In the genomic region with DNA sequence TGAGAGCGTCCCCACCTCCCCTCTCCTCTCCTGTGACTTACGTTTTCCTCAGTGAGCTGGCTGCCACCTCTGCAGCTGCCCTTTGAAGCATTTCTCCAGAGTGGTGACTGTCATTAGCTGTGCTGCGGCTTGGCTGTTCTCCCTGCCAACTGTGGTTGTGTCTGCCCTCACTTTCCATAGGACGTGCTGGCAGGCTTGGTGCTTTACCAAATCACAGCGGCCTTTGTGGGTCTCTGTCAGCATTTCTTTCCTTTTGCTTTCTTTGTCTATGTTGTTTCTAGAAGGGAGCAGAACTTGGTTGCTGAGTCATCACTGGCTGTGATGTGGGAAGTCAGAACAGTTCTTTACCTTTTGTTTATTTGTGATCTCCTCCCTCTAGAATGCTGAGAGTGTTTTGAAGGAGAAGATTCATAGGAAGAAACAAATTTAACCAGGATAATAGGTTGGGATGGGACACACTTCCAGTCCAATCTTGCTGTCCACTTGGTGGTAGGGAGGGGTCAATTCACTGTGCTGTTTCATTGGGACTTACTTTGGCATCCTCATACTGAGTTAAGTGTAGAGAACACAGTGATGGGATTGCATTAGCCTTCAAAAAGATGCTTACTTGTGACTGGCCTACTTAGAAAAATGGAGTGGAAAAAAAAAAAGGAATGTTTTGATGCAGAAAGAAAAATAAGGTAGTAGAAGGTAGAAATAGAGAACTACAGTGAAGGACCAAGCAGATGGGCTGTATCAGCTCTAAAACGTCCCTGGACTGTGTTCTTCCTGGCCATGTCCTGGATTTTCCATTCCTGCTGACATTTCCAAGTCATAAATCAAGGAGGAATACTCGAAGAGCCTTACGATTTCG, we compare ENCODE assay signal across 8 cellular contexts.
DNase-seq lines count a peak whose midpoint lies in the region; ATAC-seq and TF ChIP-seq lines count a peak whose summit lies in the region.

No MANE protein-coding gene starts in this region.

- H3K27me3 Mint-ChIP-seq in natural killer cell treated with Interleukin-12 subunit alpha and Interleukin-12 subunit beta and Interleukin-15 and Interleukin-18, amount 100 ng/mL, for 72 hours: peaks cover 48 to 70% of the 10 kb centered on the region in 2 donors

- CTCF ChIA-PET in SK-N-SH (lab: Yijun Ruan, JAX): interaction anchor here (0.5 to 0.6 kb wide), 2 partner anchors 45 to 785 kb away, joined by 3 read pairs; no protein-coding TSS in a partner anchor

- H3K4me3 ChIP-seq in SK-N-SH (ENCODE audit: low read depth in 2 of 2, low read length in 1 of 2): no peak overlapping the region
- peak overlapping the region; percentile 36 for H3K4me3 ChIP-seq in skeletal muscle satellite cell (ENCODE audit: low read length)

- H3K4me2 ChIP-seq in SK-N-SH (peak overlapping the region; percentile 20), skeletal muscle satellite cell (ENCODE audit: low read length) (peak overlapping the region; percentile 73)

- TF ChIP-seq EP300 in SK-N-SH (IDR thresholded peaks at IDR 0.05; ENCODE audit: borderline replicate concordance in 1 of 2, low read depth in 1 of 2, low read length in 1 of 2): no peak

- H3K9me3 ChIP-seq in SK-N-SH: no peaks in the 10 kb centered on the region
- no peaks in the 10 kb centered on the region for H3K9me3 ChIP-seq in skeletal muscle satellite cell (replicated peaks; ENCODE audit: low read length)

- H3K9ac ChIP-seq in SK-N-SH (no peak overlapping the region), skeletal muscle satellite cell (ENCODE audit: low read depth, low read length) (peak overlapping the region; percentile 27)

- TF ChIP-seq CTCF in SK-N-SH (IDR thresholded peaks at IDR 0.05): no peak

- intact Hi-C loops in left colon (cut with DNase I, micrococcal nuclease): no loop called here

- no peak for ATAC-seq in natural killer cell treated with Interleukin-12 subunit alpha and Interleukin-12 subunit beta and Interleukin-15 and Interleukin-18, amount 100 ng/mL, for 72 hours
- no peak for ATAC-seq in GM19463 (IDR thresholded peaks at IDR 0.05; ENCODE audit: unreplicated experiment)
- ATAC-seq in left colon: no peak
- ATAC-seq in HG03432 (IDR thresholded peaks at IDR 0.05; ENCODE audit: unreplicated experiment): no peak

- no peaks in the 10 kb centered on the region for H3K27me3 ChIP-seq in SK-N-SH (ENCODE audit: insufficient read depth)
- H3K27me3 ChIP-seq in skeletal muscle satellite cell (ENCODE audit: control insufficient read depth, insufficient read depth, low read length): no peaks in the 10 kb centered on the region

- H3K27ac Mint-ChIP-seq in natural killer cell treated with Interleukin-12 subunit alpha and Interleukin-12 subunit beta and Interleukin-15 and Interleukin-18, amount 100 ng/mL, for 72 hours: no peak overlapping the region

- peak overlapping the region in 1 of 2 experiments; percentile 39; a peak in 1 of 4 replicates for H3K27ac ChIP-seq in SK-N-SH (ENCODE audit: low read depth in 2 of 2, low read length in 1 of 2)

- no peaks in the 10 kb centered on the region for H3K79me2 ChIP-seq in SK-N-SH (ENCODE audit: insufficient read depth)

- no peaks in the 10 kb centered on the region for H4K20me1 ChIP-seq in SK-N-SH (ENCODE audit: insufficient read depth)

- WGBS in SK-N-SH (ENCODE audit: low lambda C conversion rate): 61% methylated on average over 9 of the region's 9 CpGs

- TF ChIP-seq RAD21 in SK-N-SH (IDR thresholded peaks at IDR 0.05; ENCODE audit: low read length): no peak

- no peaks in the 10 kb centered on the region for H3K36me3 Mint-ChIP-seq in natural killer cell treated with Interleukin-12 subunit alpha and Interleukin-12 subunit beta and Interleukin-15 and Interleukin-18, amount 100 ng/mL, for 72 hours

- H3K4me1 ChIP-seq in SK-N-SH (ENCODE audit: control insufficient read depth in 1 of 2, insufficient read depth in 2 of 2, low read depth in 1 of 2, low read length in 1 of 2): peaks cover 9 to 15% of the 10 kb centered on the region in 2 experiments; a peak in 3 of 4 replicates
- H3K4me1 ChIP-seq in skeletal muscle satellite cell (ENCODE audit: control insufficient read depth, insufficient read depth, low read length): peaks cover 27% of the 10 kb centered on the region

- no peak overlapping the region for H3K4me3 Mint-ChIP-seq in natural killer cell treated with Interleukin-12 subunit alpha and Interleukin-12 subunit beta and Interleukin-15 and Interleukin-18, amount 100 ng/mL, for 72 hours

- no peaks in the 10 kb centered on the region for H3K4me1 Mint-ChIP-seq in natural killer cell treated with Interleukin-12 subunit alpha and Interleukin-12 subunit beta and Interleukin-15 and Interleukin-18, amount 100 ng/mL, for 72 hours (ENCODE audit: low read depth in 2 of 2)

- POLR2A ChIA-PET in SK-N-SH (lab: Yijun Ruan, JAX): no interaction called here

- DNase-seq in GM03348 (ENCODE audit: low spot score) (peak; percentile 37), SK-N-SH (no peak), fibroblast of peridontal ligament (ENCODE audit: extremely low read depth) (peak; percentile 67), left colon (no peak)
- DNase-seq in natural killer cell treated with Interleukin-12 subunit alpha and Interleukin-12 subunit beta and Interleukin-15 and Interleukin-18, amount 100 ng/mL, for 72 hours (ENCODE audit: low spot score): no peak

- no peaks in the 10 kb centered on the region for H3K9me3 Mint-ChIP-seq in natural killer cell treated with Interleukin-12 subunit alpha and Interleukin-12 subunit beta and Interleukin-15 and Interleukin-18, amount 100 ng/mL, for 72 hours

- H3K36me3 ChIP-seq in SK-N-SH (replicated peaks in 1 of 2; ENCODE audit: control insufficient read depth in 1 of 2, insufficient read depth in 2 of 2, low read length in 1 of 2) (no peaks in the 10 kb centered on the region), skeletal muscle satellite cell (ENCODE audit: insufficient read depth, low read length) (no peaks in the 10 kb centered on the region)

- H2AFZ ChIP-seq in SK-N-SH (ENCODE audit: low read depth): peak overlapping the region; percentile 15; the same call in 1 of the 2 replicates

- no peaks in the 10 kb centered on the region for H3K9me2 ChIP-seq in SK-N-SH

- H3F3A ChIP-seq in SK-N-SH (replicated peaks; ENCODE audit: insufficient read depth): peaks cover 4% of the 10 kb centered on the region

TF ChIP-seq in SK-N-SH, 30 proteins besides CTCF, POLR2A, EP300 and RAD21:
- TF ChIP-seq, protein P1, sequence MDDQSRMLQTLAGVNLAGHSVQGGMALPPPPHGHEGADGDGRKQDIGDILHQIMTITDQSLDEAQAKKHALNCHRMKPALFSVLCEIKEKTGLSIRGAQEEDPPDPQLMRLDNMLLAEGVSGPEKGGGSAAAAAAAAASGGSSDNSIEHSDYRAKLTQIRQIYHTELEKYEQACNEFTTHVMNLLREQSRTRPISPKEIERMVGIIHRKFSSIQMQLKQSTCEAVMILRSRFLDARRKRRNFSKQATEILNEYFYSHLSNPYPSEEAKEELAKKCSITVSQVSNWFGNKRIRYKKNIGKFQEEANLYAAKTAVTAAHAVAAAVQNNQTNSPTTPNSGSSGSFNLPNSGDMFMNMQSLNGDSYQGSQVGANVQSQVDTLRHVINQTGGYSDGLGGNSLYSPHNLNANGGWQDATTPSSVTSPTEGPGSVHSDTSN (IDR thresholded peaks at IDR 0.05): no peak
- peak; percentile 6; the same call in 1 of the 2 replicates for TF ChIP-seq FOSL2 (IDR thresholded peaks at IDR 0.05; ENCODE audit: borderline replicate concordance, low read depth)

Comparison
In these comparisons a context has a peak if more than half of its experiments do, and no peak if none do; other contexts are left out.
1. DNase-seq: peak in GM03348 (single experiment) and fibroblast of peridontal ligament (single experiment); none in SK-N-SH (single experiment), natural killer cell treated with Interleukin-12 subunit alpha and Interleukin-12 subunit beta and Interleukin-15 and Interleukin-18, amount 100 ng/mL, for 72 hours (single experiment) and left colon (0 of 2).